In the genomic region with DNA sequence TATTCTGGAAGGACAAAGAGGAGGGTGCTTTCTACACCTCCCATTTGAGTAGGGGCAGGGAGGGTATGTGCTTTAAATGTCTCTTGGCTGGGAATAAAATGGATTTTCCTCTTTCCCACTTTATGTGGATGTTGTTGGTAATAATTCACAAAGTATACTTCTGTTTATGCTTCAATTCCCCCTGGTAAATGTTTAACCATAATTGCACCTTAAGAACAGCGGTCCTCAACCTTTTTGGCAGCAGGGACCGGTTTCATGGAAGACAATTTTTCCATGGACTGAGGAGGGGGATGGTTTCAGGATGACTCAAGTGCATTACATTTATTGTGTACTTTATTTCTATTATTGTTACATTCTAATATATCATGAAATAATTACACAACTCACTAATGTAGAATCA, we compare ENCODE assay signal across 18 cellular contexts. TPM values are rescaled to one million over a fixed set of nuclear protein-coding genes. Genes with fewer than 3 reads are reported as not detected.
DNase-seq lines count a peak whose midpoint lies in the region; ATAC-seq and TF ChIP-seq lines count a peak whose summit lies in the region.
"Had no signal": no experiment of that assay in that cellular context is flagged by ENCODE, and none has a peak within 500 bp of the region (broad histone marks: within the 10 kb centered on the region; RNA-seq: fewer than 3 reads in every experiment).

No MANE protein-coding gene starts in this region.

- no peak overlapping the region for H3K27ac Mint-ChIP-seq in glutamatergic neuron (ENCODE audit: unreplicated experiment)
- H3K27ac Mint-ChIP-seq: CD4-positive, CD25-positive, alpha-beta regulatory T cell; CD8-positive, alpha-beta memory T cell had no signal

- intact Hi-C loops in mucosa of descending colon (cut with DNase I, micrococcal nuclease): no loop called here

- no peaks in the 10 kb centered on the region for H3K36me3 Mint-ChIP-seq in glutamatergic neuron (ENCODE audit: unreplicated experiment)
- H3K36me3 Mint-ChIP-seq: CD4-positive, CD25-positive, alpha-beta regulatory T cell; CD8-positive, alpha-beta memory T cell had no signal

- H3K4me3 Mint-ChIP-seq in glutamatergic neuron (ENCODE audit: unreplicated experiment): no peak overlapping the region
- H3K4me3 Mint-ChIP-seq: CD4-positive, CD25-positive, alpha-beta regulatory T cell; CD8-positive, alpha-beta memory T cell had no signal

- DNase-seq in Caki2 (ENCODE audit: low read depth) (peak; percentile 19), kidney glomerular epithelial cell (lab: John Stamatoyannopoulos, UW) (peak; percentile 24), mucosa of descending colon (no peak), activated gamma-delta T cell (lab: John Stamatoyannopoulos, UW) (no peak), glutamatergic neuron (no peak), MG63 (no peak)
- DNase-seq: BE2C; C1 segment of cervical spinal cord; CD4-positive, CD25-positive, alpha-beta regulatory T cell; CD8-positive, alpha-beta memory T cell; COR-L47; DMS79 treated with DMSO at 0.1 percent for 48 hours; GF-D8; GM23248; HCEC 1CT had no signal

- no peaks in the 10 kb centered on the region for H3K9me3 Mint-ChIP-seq in glutamatergic neuron (ENCODE audit: unreplicated experiment)
- H3K9me3 Mint-ChIP-seq: CD4-positive, CD25-positive, alpha-beta regulatory T cell; CD8-positive, alpha-beta memory T cell had no signal

- H3K27me3 ChIP-seq in endocrine pancreas (ENCODE audit: control insufficient read depth, insufficient read depth, low read length) (no peaks in the 10 kb centered on the region), MG63 (no peaks in the 10 kb centered on the region)
- H3K27me3 ChIP-seq: BE2C had no signal

- TF ChIP-seq CTCF in mucosa of descending colon (IDR thresholded peaks at IDR 0.05) (no peak), glutamatergic neuron (IDR thresholded peaks at IDR 0.05; ENCODE audit: partially characterized antibody, unreplicated experiment) (no peak)

- H3K27me3 Mint-ChIP-seq in glutamatergic neuron (ENCODE audit: unreplicated experiment): no peaks in the 10 kb centered on the region

- ATAC-seq in mucosa of descending colon: peak; percentile 15

- in situ Hi-C loops in Caki2 (cut with HindIII; ENCODE audit: low pct_unique_long_range_greater_than_20kb, low sequenced_read_pairs): no loop called here

- no peak overlapping the region for H3K9ac ChIP-seq in endocrine pancreas (ENCODE audit: control insufficient read depth, insufficient read depth, low read length)
- H3K9ac ChIP-seq: GM23248 had no signal

- H3K4me3 ChIP-seq in endocrine pancreas (ENCODE audit: control insufficient read depth, insufficient read depth, low read length): peak overlapping the region; percentile 7
- no peak overlapping the region for H3K4me3 ChIP-seq in mucosa of descending colon
- H3K4me3 ChIP-seq in MG63: no peak overlapping the region
- H3K4me3 ChIP-seq: GM23248 had no signal

- no peaks in the 10 kb centered on the region for H3K9me3 ChIP-seq in endocrine pancreas (ENCODE audit: control insufficient read depth, low read length)
- no peaks in the 10 kb centered on the region for H3K9me3 ChIP-seq in mucosa of descending colon
- H3K9me3 ChIP-seq in MG63: no peaks in the 10 kb centered on the region
- H3K9me3 ChIP-seq: BE2C had no signal

- H3K4me1 ChIP-seq in endocrine pancreas (ENCODE audit: control insufficient read depth, insufficient read depth, low read length) (peaks cover 4% of the 10 kb centered on the region), mucosa of descending colon (ENCODE audit: low read depth) (no peaks in the 10 kb centered on the region)
- H3K4me1 ChIP-seq: BE2C had no signal

- H3K36me3 ChIP-seq in endocrine pancreas (ENCODE audit: control insufficient read depth, insufficient read depth, low read length) (no peaks in the 10 kb centered on the region), mucosa of descending colon (ENCODE audit: low read depth) (no peaks in the 10 kb centered on the region), MG63 (no peaks in the 10 kb centered on the region)
- H3K36me3 ChIP-seq: BE2C had no signal

- peaks cover 13% of the 10 kb centered on the region for H3K4me1 Mint-ChIP-seq in glutamatergic neuron (ENCODE audit: low read depth, unreplicated experiment)
- H3K4me1 Mint-ChIP-seq: CD4-positive, CD25-positive, alpha-beta regulatory T cell; CD8-positive, alpha-beta memory T cell had no signal

RNA-seq across cellular contexts. Expression of a gene that starts 4.0 kb away (rescaled TPM):
- not detected in 2 replicates for total RNA-seq in Caki2 (2014; rRNA removed; shearing (Covaris generic); ENCODE audit: low replicate concordance)
- total RNA-seq in mucosa of descending colon (under 1 TPM; 0.25 to 0.55 (median 0.36) TPM), glutamatergic neuron (ENCODE audit: unreplicated experiment) (0.34 TPM)
- total RNA-seq in MG63 (2014; rRNA removed; shearing (Covaris generic); ENCODE audit: low replicate concordance): not detected in 2 replicates
- total RNA-seq: A172; CD4-positive, CD25-positive, alpha-beta regulatory T cell; CD8-positive, alpha-beta memory T cell; GM23248; HT1080 had no signal

RNA-seq across cellular contexts. Expression of a gene that starts 55.5 kb away (rescaled TPM):
- total RNA-seq in Caki2 (2014; rRNA removed; shearing (Covaris generic); ENCODE audit: low replicate concordance): 0.14 TPM in 1 of 2 replicates, not detected in the other
- total RNA-seq in mucosa of descending colon (1 to 10 TPM in 1 of 3 donors, under 1 TPM in 2; 0.14 to 3.9 (median 0.48) TPM), glutamatergic neuron (ENCODE audit: unreplicated experiment) (0.34 TPM)
- total RNA-seq in MG63 (2014; rRNA removed; shearing (Covaris generic); ENCODE audit: low replicate concordance): not detected in 2 replicates
- total RNA-seq: CD4-positive, CD25-positive, alpha-beta regulatory T cell; HT1080 had no signal

Comparison
In these comparisons a context has a peak if more than half of its experiments do, and no peak if none do; other contexts are left out.
1. DNase-seq: peak in Caki2 (single experiment) and kidney glomerular epithelial cell (single experiment); none in mucosa of descending colon (0 of 3), activated gamma-delta T cell (single experiment), glutamatergic neuron (single experiment) and MG63 (single experiment).